ENCODE assay signal across 1 cellular context in the genomic region with DNA sequence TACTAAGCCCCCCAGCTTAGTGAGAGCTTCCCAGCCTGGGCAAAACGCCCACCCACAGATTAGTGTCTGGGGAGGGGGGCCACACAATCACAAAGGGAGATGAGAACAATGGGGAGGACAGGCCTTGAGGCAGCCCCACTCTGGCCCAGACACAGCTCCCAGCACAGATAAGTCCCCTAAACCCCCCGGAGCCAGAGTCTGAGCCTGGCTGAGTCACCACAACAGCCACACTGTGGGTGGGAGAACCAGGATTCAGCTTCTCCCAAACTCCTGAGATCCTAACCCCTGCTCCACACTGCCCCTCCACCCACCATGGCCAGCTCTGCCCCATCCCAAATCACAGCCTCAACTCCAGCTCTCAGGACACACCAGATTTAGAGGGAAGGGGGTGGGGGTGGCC.
TF ChIP-seq lines count a peak whose summit lies in the region.

No MANE protein-coding gene starts in this region.

TF ChIP-seq in WTC11, 78 proteins besides CTCF, POLR2A, EP300 and RAD21:
- TF ChIP-seq, protein P1, sequence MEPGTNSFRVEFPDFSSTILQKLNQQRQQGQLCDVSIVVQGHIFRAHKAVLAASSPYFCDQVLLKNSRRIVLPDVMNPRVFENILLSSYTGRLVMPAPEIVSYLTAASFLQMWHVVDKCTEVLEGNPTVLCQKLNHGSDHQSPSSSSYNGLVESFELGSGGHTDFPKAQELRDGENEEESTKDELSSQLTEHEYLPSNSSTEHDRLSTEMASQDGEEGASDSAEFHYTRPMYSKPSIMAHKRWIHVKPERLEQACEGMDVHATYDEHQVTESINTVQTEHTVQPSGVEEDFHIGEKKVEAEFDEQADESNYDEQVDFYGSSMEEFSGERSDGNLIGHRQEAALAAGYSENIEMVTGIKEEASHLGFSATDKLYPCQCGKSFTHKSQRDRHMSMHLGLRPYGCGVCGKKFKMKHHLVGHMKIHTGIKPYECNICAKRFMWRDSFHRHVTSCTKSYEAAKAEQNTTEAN (CRISPR knock-in tag; IDR thresholded peaks at IDR 0.05): no peak
- TF ChIP-seq MXD4 (CRISPR knock-in tag; IDR thresholded peaks at IDR 0.05; ENCODE audit: borderline replicate concordance): no peak
- no peak for TF ChIP-seq JUN (CRISPR knock-in tag; IDR thresholded peaks at IDR 0.05)
- no peak for TF ChIP-seq JAZF1 (CRISPR knock-in tag; IDR thresholded peaks at IDR 0.05)
- TF ChIP-seq, protein P2, sequence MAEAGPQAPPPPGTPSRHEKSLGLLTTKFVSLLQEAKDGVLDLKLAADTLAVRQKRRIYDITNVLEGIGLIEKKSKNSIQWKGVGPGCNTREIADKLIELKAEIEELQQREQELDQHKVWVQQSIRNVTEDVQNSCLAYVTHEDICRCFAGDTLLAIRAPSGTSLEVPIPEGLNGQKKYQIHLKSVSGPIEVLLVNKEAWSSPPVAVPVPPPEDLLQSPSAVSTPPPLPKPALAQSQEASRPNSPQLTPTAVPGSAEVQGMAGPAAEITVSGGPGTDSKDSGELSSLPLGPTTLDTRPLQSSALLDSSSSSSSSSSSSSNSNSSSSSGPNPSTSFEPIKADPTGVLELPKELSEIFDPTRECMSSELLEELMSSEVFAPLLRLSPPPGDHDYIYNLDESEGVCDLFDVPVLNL (CRISPR knock-in tag; IDR thresholded peaks at IDR 0.05; ENCODE audit: borderline replicate concordance, low read depth): no peak
- no peak for TF ChIP-seq PRRX2 (CRISPR knock-in tag; IDR thresholded peaks at IDR 0.05)
TF ChIP-seq in WTC11: peak in this region for 0.
